Comparison of ENCODE assay signal across 17 cellular contexts in genomic region chr1:25647863-25648262, GRCh38.
"Had no signal": no experiment of that assay in that cellular context is flagged by ENCODE, and none has a peak within 500 bp of the region (broad histone marks: within the 10 kb centered on the region; RNA-seq: fewer than 3 reads in every experiment).

No MANE protein-coding gene starts in this region.

- H3K4me3 ChIP-seq: esophagus squamous epithelium, pancreas, thoracic aorta, uterus had no signal

- H3K9me3 Mint-ChIP-seq: activated naive CD4-positive, alpha-beta T cell treated with anti-CD3 and anti-CD28 coated beads, Interleukin-2, amount 50 U/mL, for 24 hours; central memory CD8-positive, alpha-beta T cell; stimulated activated naive CD8-positive, alpha-beta T cell treated with anti-CD3 and anti-CD28 coated beads, Interleukin-15, amount 100 ng/mL, for 72 hours; T-helper 2 cell treated with Interferon-gamma antibody and Interleukin-4, amounts not matched to agents 5 μg/mL and 100 μg/mL, for 36 hours had no signal

- H3K27ac ChIP-seq: esophagus squamous epithelium, pancreas, thoracic aorta, uterus had no signal

- H3K27ac Mint-ChIP-seq: T-helper 2 cell treated with Interferon-gamma antibody and Interleukin-4, amounts not matched to agents 5 μg/mL and 100 μg/mL, for 36 hours had no signal

- H3K27me3 Mint-ChIP-seq: activated naive CD4-positive, alpha-beta T cell treated with anti-CD3 and anti-CD28 coated beads, Interleukin-2, amount 50 U/mL, for 24 hours; central memory CD8-positive, alpha-beta T cell; stimulated activated naive CD8-positive, alpha-beta T cell treated with anti-CD3 and anti-CD28 coated beads, Interleukin-15, amount 100 ng/mL, for 72 hours had no signal

- H3K4me3 Mint-ChIP-seq: central memory CD8-positive, alpha-beta T cell; stimulated activated naive CD8-positive, alpha-beta T cell treated with anti-CD3 and anti-CD28 coated beads, Interleukin-15, amount 100 ng/mL, for 72 hours; T-helper 2 cell treated with Interferon-gamma antibody and Interleukin-4, amounts not matched to agents 5 μg/mL and 100 μg/mL, for 36 hours had no signal

- DNase-seq: activated CD4-positive, alpha-beta T cell treated with anti-CD3 and anti-CD28 coated beads, Interleukin-2, amount 50 U/mL, for 4 hours; activated effector memory CD4-positive, alpha-beta T cell treated with Interleukin-2 at 50 U/mL for 16 hours; esophagus squamous epithelium; foreskin fibroblast; glutamatergic neuron; mesenchymal stem cell; pancreas; stimulated activated CD4-positive, alpha-beta T cell treated with anti-CD3 and anti-CD28 coated beads, Interleukin-15, amount 100 ng/mL, for 24 hours; stimulated activated CD4-positive, alpha-beta T cell treated with anti-CD3 and anti-CD28 coated beads, Interleukin-4, amount 100 ng/mL, for 24 hours; stimulated activated naive CD8-positive, alpha-beta T cell treated with anti-CD3 and anti-CD28 coated beads, Interleukin-15, amount 100 ng/mL, for 72 hours; SW 1271 had no signal

- ATAC-seq: activated CD4-positive, CD25-positive, alpha-beta regulatory T cell treated with anti-CD3 and anti-CD28 coated beads, Interleukin-2, amount 50 U/mL, for 24 hours; pancreas; stimulated activated naive CD8-positive, alpha-beta T cell treated with anti-CD3 and anti-CD28 coated beads, Interleukin-15, amount 100 ng/mL, for 72 hours had no signal
